Comparison of ENCODE assay signal across 19 cellular contexts in genomic region chr6:130203370-130203769, GRCh38. TPM values are rescaled to one million over a fixed set of nuclear protein-coding genes. Genes with fewer than 3 reads are reported as not detected.
DNase-seq lines count a peak whose midpoint lies in the region; ATAC-seq and TF ChIP-seq lines count a peak whose summit lies in the region.
"Had no signal": no experiment of that assay in that cellular context is flagged by ENCODE, and none has a peak within 500 bp of the region (broad histone marks: within the 10 kb centered on the region; RNA-seq: fewer than 3 reads in every experiment).

No MANE protein-coding gene starts in this region.

- intact Hi-C loops in CD8-positive, alpha-beta T cell (cut with DNase I, micrococcal nuclease), result loop anchor here in 1 of 2 experiments (2.0 kb wide), 1 partner anchor 13 kb away; no protein-coding TSS in a partner anchor

- CTCF ChIA-PET in CD8-positive, alpha-beta T cell (lab: Charles Lee), result no interaction called here
- CTCF ChIA-PET in activated CD8-positive, alpha-beta memory T cell treated with anti-CD3 and anti-CD28 coated beads, Interleukin-2, amount 10 ng/mL, durations not matched to agents 7 days and 5 days (lab: Charles Lee), result interaction anchor here (0.8 to 1.3 kb wide), 4 partner anchors 12 to 79 kb away, joined by 3 read pairs; no protein-coding TSS in a partner anchor

- H3K36me3 ChIP-seq in CD8-positive, alpha-beta T cell (ENCODE audit: insufficient read depth, low read length), result peaks cover 11% of the 10 kb centered on the region
- H3K36me3 ChIP-seq: prostate gland had no signal

- no peak overlapping the region for H3K4me3 ChIP-seq in CD8-positive, alpha-beta T cell (ENCODE audit: low read depth, low read length)
- H3K4me3 ChIP-seq: mucosa of descending colon, prostate gland had no signal

- no peaks in the 10 kb centered on the region for H3K9me3 ChIP-seq in CD8-positive, alpha-beta T cell (ENCODE audit: low read length)
- H3K9me3 ChIP-seq: mucosa of descending colon, prostate gland had no signal

- peak overlapping the region; percentile 75 for H3K27ac Mint-ChIP-seq in CD8-positive, alpha-beta T cell
- H3K27ac Mint-ChIP-seq in IgD-negative memory B cell, result peak overlapping the region in 2 of 3 donors; percentile 65 to 78
- H3K27ac Mint-ChIP-seq in memory B cell, result peak overlapping the region; percentile 72
- no peak overlapping the region for H3K27ac Mint-ChIP-seq in glutamatergic neuron (ENCODE audit: unreplicated experiment)
- H3K27ac Mint-ChIP-seq in activated CD8-positive, alpha-beta memory T cell treated with anti-CD3 and anti-CD28 coated beads, Interleukin-2, amount 10 ng/mL, durations not matched to agents 7 days and 5 days, result no peak overlapping the region
- H3K27ac Mint-ChIP-seq: CD14-positive monocyte had no signal

- DNase-seq in CD8-positive, alpha-beta T cell, result no peak
- DNase-seq in memory B cell (ENCODE audit: low spot score in 2 of 2), result no peak
- DNase-seq in glutamatergic neuron, result no peak
- DNase-seq in activated CD8-positive, alpha-beta memory T cell treated with anti-CD3 and anti-CD28 coated beads, Interleukin-2, amount 10 ng/mL, durations not matched to agents 7 days and 5 days, result no peak
- DNase-seq in NCI-H1417 treated with DMSO at 0.1 percent for 48 hours (lab: John Stamatoyannopoulos, UW), result no peak
- DNase-seq: activated naive CD8-positive, alpha-beta T cell treated with anti-CD3 and anti-CD28 coated beads, Interleukin-2, amount 10 ng/mL, durations not matched to agents 7 days and 5 days; effector CD8-positive, alpha-beta T cell; hippocampal formation; left ventricle myocardium superior; mucosa of descending colon; NCI-H187; NCI-H345; Right ventricle myocardium superior had no signal

- no peak for TF ChIP-seq CTCF in CD8-positive, alpha-beta T cell (IDR thresholded peaks at IDR 0.05)
- TF ChIP-seq CTCF in glutamatergic neuron (IDR thresholded peaks at IDR 0.05; ENCODE audit: partially characterized antibody, unreplicated experiment), result no peak

- H3K36me3 Mint-ChIP-seq in CD8-positive, alpha-beta T cell, result peaks cover 86% of the 10 kb centered on the region
- H3K36me3 Mint-ChIP-seq in IgD-negative memory B cell (peaks cover 2% of the 10 kb centered on the region), memory B cell (no peaks in the 10 kb centered on the region), glutamatergic neuron (ENCODE audit: unreplicated experiment) (no peaks in the 10 kb centered on the region)
- peaks cover 78% of the 10 kb centered on the region for H3K36me3 Mint-ChIP-seq in activated CD8-positive, alpha-beta memory T cell treated with anti-CD3 and anti-CD28 coated beads, Interleukin-2, amount 10 ng/mL, durations not matched to agents 7 days and 5 days
- H3K36me3 Mint-ChIP-seq: CD14-positive monocyte had no signal

- H3K4me1 Mint-ChIP-seq in CD8-positive, alpha-beta T cell (ENCODE audit: low read depth), result peaks cover 75% of the 10 kb centered on the region
- H3K4me1 Mint-ChIP-seq in IgD-negative memory B cell (peaks cover 8 to 16% (median 14%) of the 10 kb centered on the region in 3 donors), memory B cell (peaks cover 7% of the 10 kb centered on the region), glutamatergic neuron (ENCODE audit: low read depth, unreplicated experiment) (no peaks in the 10 kb centered on the region)
- H3K4me1 Mint-ChIP-seq in activated CD8-positive, alpha-beta memory T cell treated with anti-CD3 and anti-CD28 coated beads, Interleukin-2, amount 10 ng/mL, durations not matched to agents 7 days and 5 days, result peaks cover 21% of the 10 kb centered on the region
- H3K4me1 Mint-ChIP-seq: CD14-positive monocyte had no signal

- peaks cover 2% of the 10 kb centered on the region for H3K9me3 Mint-ChIP-seq in CD8-positive, alpha-beta T cell
- H3K9me3 Mint-ChIP-seq in IgD-negative memory B cell (no peaks in the 10 kb centered on the region), memory B cell (peaks cover 3% of the 10 kb centered on the region), glutamatergic neuron (ENCODE audit: unreplicated experiment) (peaks cover 1% of the 10 kb centered on the region)
- H3K9me3 Mint-ChIP-seq in activated CD8-positive, alpha-beta memory T cell treated with anti-CD3 and anti-CD28 coated beads, Interleukin-2, amount 10 ng/mL, durations not matched to agents 7 days and 5 days (ENCODE audit: low read depth), result peaks cover 4% of the 10 kb centered on the region

- H3K4me3 Mint-ChIP-seq in CD8-positive, alpha-beta T cell, result peak overlapping the region; percentile 19
- peak overlapping the region in 2 of 4 donors; percentile 32 to 39 for H3K4me3 Mint-ChIP-seq in IgD-negative memory B cell
- H3K4me3 Mint-ChIP-seq in memory B cell, result no peak overlapping the region
- no peak overlapping the region for H3K4me3 Mint-ChIP-seq in glutamatergic neuron (ENCODE audit: unreplicated experiment)
- no peak overlapping the region for H3K4me3 Mint-ChIP-seq in activated CD8-positive, alpha-beta memory T cell treated with anti-CD3 and anti-CD28 coated beads, Interleukin-2, amount 10 ng/mL, durations not matched to agents 7 days and 5 days
- H3K4me3 Mint-ChIP-seq: CD14-positive monocyte had no signal

- H3K4me1 ChIP-seq in CD8-positive, alpha-beta T cell (ENCODE audit: insufficient read depth, low read length), result peaks cover 27% of the 10 kb centered on the region
- H3K4me1 ChIP-seq: prostate gland had no signal

- POLR2A ChIA-PET in CD8-positive, alpha-beta T cell (lab: Charles Lee), result interaction anchor here (0.7 to 1.8 kb wide), 5 partner anchors 12 to 153 kb away, joined by 3 to 6 read pairs (median 3); no protein-coding TSS in a partner anchor

- H3K27me3 ChIP-seq in CD8-positive, alpha-beta T cell (ENCODE audit: insufficient read depth, low read length), result no peaks in the 10 kb centered on the region

- H3K27me3 Mint-ChIP-seq in CD8-positive, alpha-beta T cell (ENCODE audit: low read depth), result no peaks in the 10 kb centered on the region
- peaks cover 1% of the 10 kb centered on the region for H3K27me3 Mint-ChIP-seq in IgD-negative memory B cell
- no peaks in the 10 kb centered on the region for H3K27me3 Mint-ChIP-seq in memory B cell
- no peaks in the 10 kb centered on the region for H3K27me3 Mint-ChIP-seq in glutamatergic neuron (ENCODE audit: unreplicated experiment)
- no peaks in the 10 kb centered on the region for H3K27me3 Mint-ChIP-seq in activated CD8-positive, alpha-beta memory T cell treated with anti-CD3 and anti-CD28 coated beads, Interleukin-2, amount 10 ng/mL, durations not matched to agents 7 days and 5 days
- H3K27me3 Mint-ChIP-seq: activated naive CD8-positive, alpha-beta T cell treated with anti-CD3 and anti-CD28 coated beads, Interleukin-2, amount 10 ng/mL, durations not matched to agents 7 days and 5 days had no signal

- H3K27ac ChIP-seq in CD8-positive, alpha-beta T cell (ENCODE audit: low read depth, low read length), result no peak overlapping the region
- H3K27ac ChIP-seq: prostate gland had no signal

- ATAC-seq in CD8-positive, alpha-beta T cell, result peak; percentile 17
- ATAC-seq in GM19438 (IDR thresholded peaks at IDR 0.05; ENCODE audit: low read depth, unreplicated experiment) (peak; percentile 13), memory B cell (ENCODE audit: low read depth) (no peak)
- ATAC-seq in activated CD8-positive, alpha-beta memory T cell treated with anti-CD3 and anti-CD28 coated beads, Interleukin-2, amount 10 ng/mL, durations not matched to agents 7 days and 5 days, result no peak
- ATAC-seq: esophagus mucosa, left ventricle myocardium superior had no signal

RNA-seq across cellular contexts. Expression of gene SAMD3, which starts 19.4 kb away (rescaled TPM):
- total RNA-seq in CD8-positive, alpha-beta T cell, result 10 to 100 TPM; 41.0 to 44.4 TPM
- 7.1 TPM for polyA plus RNA-seq in IgD-negative memory B cell
- 1.6 TPM for total RNA-seq in glutamatergic neuron (ENCODE audit: unreplicated experiment)
- total RNA-seq in activated CD8-positive, alpha-beta memory T cell treated with anti-CD3 and anti-CD28 coated beads, Interleukin-2, amount 10 ng/mL, durations not matched to agents 7 days and 5 days, result 10 to 100 TPM; 14.3 to 47.9 TPM
- total RNA-seq: HT-29 had no signal

Comparison
In these comparisons a context has a peak if more than half of its experiments do, and no peak if none do; other contexts are left out.
1. ATAC-seq: peak in CD8-positive, alpha-beta T cell (single experiment) and GM19438 (single experiment); none in memory B cell (single experiment) and activated CD8-positive, alpha-beta memory T cell treated with anti-CD3 and anti-CD28 coated beads, Interleukin-2, amount 10 ng/mL, durations not matched to agents 7 days and 5 days (single experiment).
2. H3K27ac Mint-ChIP-seq: peak in CD8-positive, alpha-beta T cell (single experiment), IgD-negative memory B cell (2 of 3) and memory B cell (single experiment); none in glutamatergic neuron (single experiment) and activated CD8-positive, alpha-beta memory T cell treated with anti-CD3 and anti-CD28 coated beads, Interleukin-2, amount 10 ng/mL, durations not matched to agents 7 days and 5 days (single experiment).